In genomic region chr15:52678468-52679231, GRCh38 we compare ENCODE assay signal across 8 cellular contexts. TPM values are rescaled to one million over a fixed set of nuclear protein-coding genes. Genes with fewer than 3 reads are reported as not detected.
DNase-seq lines count a peak whose midpoint lies in the region; TF ChIP-seq lines count a peak whose summit lies in the region.

No MANE protein-coding gene starts in this region.

- H3K27me3 ChIP-seq in Loucy (ENCODE audit: insufficient read depth, low read length, poor library complexity, severe bottlenecking) (no peaks in the 10 kb centered on the region), breast epithelium (no peaks in the 10 kb centered on the region), spleen (replicated peaks in 1 of 7) (no peaks in the 10 kb centered on the region)

- H3K9me3 ChIP-seq in Loucy (ENCODE audit: insufficient read depth, low read depth, low read length) (no peaks in the 10 kb centered on the region), breast epithelium (no peaks in the 10 kb centered on the region), spleen (no peaks in the 10 kb centered on the region)

- peaks cover 11% of the 10 kb centered on the region for H4K20me1 ChIP-seq in Loucy (ENCODE audit: insufficient read depth, low read length, poor library complexity, severe bottlenecking)

- WGBS in spleen, 5 donors: 1% methylated on average over 40 to 70 of the region's 70 CpGs

- peaks cover 36% of the 10 kb centered on the region for H3K4me1 ChIP-seq in Loucy (ENCODE audit: insufficient read depth, low read length, poor library complexity, severe bottlenecking)
- H3K4me1 ChIP-seq in breast epithelium: peaks cover 0 to 11% of the 10 kb centered on the region in 2 donors
- H3K4me1 ChIP-seq in spleen: peaks cover 33 to 86% (median 79%) of the 10 kb centered on the region in 6 donors

- TF ChIP-seq POLR2A in breast epithelium (IDR thresholded peaks at IDR 0.05) (no peak), spleen (IDR thresholded peaks at IDR 0.05) (no peak)

- H3K36me3 ChIP-seq in Loucy (ENCODE audit: insufficient read depth, low read length) (no peaks in the 10 kb centered on the region), breast epithelium (no peaks in the 10 kb centered on the region), spleen (peaks cover 0 to 36% (median 6%) of the 10 kb centered on the region in 6 donors)

- peak; percentile 60 for DNase-seq in G401 (ENCODE audit: low spot score)
- peak; percentile 16 for DNase-seq in GOT3 (lab: John Stamatoyannopoulos, UW)
- DNase-seq in breast epithelium (ENCODE audit: low spot score in 2 of 2): peak; percentile 49 to 68
- DNase-seq in inferior parietal cortex (ENCODE audit: extremely low spot score): peak; percentile 49
- DNase-seq in spleen: peak; percentile 95
- DNase-seq in NCI-H1694 treated with DMSO at 0.1 percent for 48 hours (lab: John Stamatoyannopoulos, UW): no peak

- H3F3A ChIP-seq in Loucy (ENCODE audit: low read depth): 0 out of 2 replicates have a peak, but pooled peaks cover 7% of the 10 kb centered on the region

- H3K27ac ChIP-seq in VCaP (peak overlapping the region; percentile 99), breast epithelium (peak overlapping the region; percentile 97 to 98), spleen (peak overlapping the region; percentile 95 to 99 (median 99))

- H3K4me2 ChIP-seq in Loucy (ENCODE audit: low read depth, low read length, poor library complexity, severe bottlenecking): peak overlapping the region; percentile 83

- peak overlapping the region; percentile 89 for H3K4me3 ChIP-seq in Loucy (ENCODE audit: low read length, poor library complexity, severe bottlenecking)
- H3K4me3 ChIP-seq in breast epithelium: peak overlapping the region; percentile 74 to 96 (median 93)
- H3K4me3 ChIP-seq in spleen: peak overlapping the region; percentile 56 to 88 (median 84)

- peak overlapping the region; percentile 81 for H3K9ac ChIP-seq in Loucy (ENCODE audit: low read depth, low read length, poor library complexity, severe bottlenecking)

- in situ Hi-C loops in G401 (cut with HindIII; ENCODE audit: low sequenced_read_pairs): no loop called here

- TF ChIP-seq CTCF in Loucy (conservative IDR thresholded peaks at IDR 0.05; ENCODE audit: low read length) (peak; percentile 20; the same call in 1 of the 2 replicates), VCaP (conservative IDR thresholded peaks at IDR 0.05) (no peak), breast epithelium (IDR thresholded peaks at IDR 0.05) (no peak), spleen (IDR thresholded peaks at IDR 0.05 in 8 of 11, conservative IDR thresholded peaks at IDR 0.05 in 3 of 11) (peak in 2 of 11 experiments; percentile 11 to 12)

- intact Hi-C loops in breast epithelium (cut with DNase I; ENCODE audit: low total_unique reads): no loop called here
- intact Hi-C loops in spleen (cut with DNase I; ENCODE audit: low total_unique reads): loop anchor here (5.0 kb wide), 1 partner anchor 49 kb away; no protein-coding TSS in a partner anchor

- H3K9me2 ChIP-seq in Loucy (replicated peaks; ENCODE audit: low read depth, low read length): no peaks in the 10 kb centered on the region

- peaks cover 37% of the 10 kb centered on the region for H3K79me2 ChIP-seq in Loucy (ENCODE audit: insufficient read depth, low read length)

- peak overlapping the region; percentile 94 for H2AFZ ChIP-seq in Loucy (ENCODE audit: low read length)

RNA-seq across cellular contexts. Expression of gene ATOSA, which starts 0.5 kb away (rescaled TPM):
- total RNA-seq in G401 (2014; rRNA removed; shearing (Covaris generic)): 5.8 and 10.0 TPM in 2 replicates
- total RNA-seq in breast epithelium: 100 to 1,000 TPM; 157 to 215 (median 168) TPM
- 100 to 1,000 TPM in 2 of 7 donors, 10 to 100 TPM in 5; 65.2 to 148 (median 80.3) TPM for total RNA-seq in spleen
- polyA plus RNA-seq in spleen: 10 to 100 TPM; 57.0 to 80.7 (median 59.9) TPM
